Comparison of ENCODE assay signal across 22 cellular contexts in genomic region chr16:70752381-70752780, GRCh38. TPM values are rescaled to one million over a fixed set of nuclear protein-coding genes. Genes with fewer than 3 reads are reported as not detected.
A peak's percentile ranks its signal among the peaks of the same experiment; 100 is the strongest.
DNase-seq lines count a peak whose midpoint lies in the region; ATAC-seq and TF ChIP-seq lines count a peak whose summit lies in the region.
"Had no signal": no experiment of that assay in that cellular context is flagged by ENCODE, and none has a peak within 500 bp of the region (broad histone marks: within the 10 kb centered on the region; RNA-seq: fewer than 3 reads in every experiment).

No MANE protein-coding gene starts in this region.

- H3K9me3 Mint-ChIP-seq in stimulated activated effector memory CD8-positive, alpha-beta T cell treated with anti-CD3 and anti-CD28 coated beads, Interleukin-12 subunit alpha, Interleukin-12 subunit beta, amount 100 ng/mL, for 72 hours: no peaks in the 10 kb centered on the region
- H3K9me3 Mint-ChIP-seq in naive thymus-derived CD4-positive, alpha-beta T cell: no peaks in the 10 kb centered on the region
- H3K9me3 Mint-ChIP-seq: T-cell had no signal

- H3K27me3 Mint-ChIP-seq in naive thymus-derived CD4-positive, alpha-beta T cell: no peaks in the 10 kb centered on the region
- H3K27me3 Mint-ChIP-seq: T-cell had no signal

- intact Hi-C loops in right lobe of liver (cut with DNase I): no loop called here
- intact Hi-C loops in naive thymus-derived CD4-positive, alpha-beta T cell (cut with micrococcal nuclease): no loop called here
- intact Hi-C loops in A673 (cut with micrococcal nuclease; ENCODE audit: unreplicated experiment): loop anchor here (5.0 kb wide), 1 partner anchor 65 kb away; the partner anchor contains the start of gene MTSS2

- H3K27me3 ChIP-seq in HL-60 (ENCODE audit: insufficient read depth, poor library complexity, severe bottlenecking): no peaks in the 10 kb centered on the region
- H3K27me3 ChIP-seq in right lobe of liver: no peaks in the 10 kb centered on the region
- no peaks in the 10 kb centered on the region for H3K27me3 ChIP-seq in naive thymus-derived CD4-positive, alpha-beta T cell (ENCODE audit: control insufficient read depth in 2 of 2, insufficient read depth in 2 of 2, low read length in 2 of 2)
- no peaks in the 10 kb centered on the region for H3K27me3 ChIP-seq in A673 (replicated peaks; ENCODE audit: insufficient read depth, low read depth, low read length, poor library complexity)
- H3K27me3 ChIP-seq: pancreas, tibial artery had no signal

- H3K9me3 ChIP-seq in right lobe of liver: no peaks in the 10 kb centered on the region
- H3K9me3 ChIP-seq in naive thymus-derived CD4-positive, alpha-beta T cell (ENCODE audit: control insufficient read depth in 2 of 3, low read length in 3 of 3): no peaks in the 10 kb centered on the region
- no peaks in the 10 kb centered on the region for H3K9me3 ChIP-seq in A673 (ENCODE audit: low read depth, low read length, poor library complexity, severe bottlenecking)
- H3K9me3 ChIP-seq: pancreas, tibial artery had no signal

- H3K4me1 Mint-ChIP-seq in stimulated activated effector memory CD8-positive, alpha-beta T cell treated with anti-CD3 and anti-CD28 coated beads, Interleukin-12 subunit alpha, Interleukin-12 subunit beta, amount 100 ng/mL, for 72 hours: no peaks in the 10 kb centered on the region
- H3K4me1 Mint-ChIP-seq in naive thymus-derived CD4-positive, alpha-beta T cell: peaks cover 2 to 30% (median 12%) of the 10 kb centered on the region in 7 donors

- WGBS in right lobe of liver (ENCODE audit: insufficient coverage, low coverage, low lambda C conversion rate, missing lambda C conversion rate): 87% methylated on average over 6 of the region's 10 CpGs

- peaks cover 0 to 5% (median 0%) of the 10 kb centered on the region in 4 donors for H3K36me3 ChIP-seq in right lobe of liver
- H3K36me3 ChIP-seq in naive thymus-derived CD4-positive, alpha-beta T cell (ENCODE audit: control insufficient read depth in 2 of 3, insufficient read depth in 3 of 3, low read length in 3 of 3): peaks cover 0 to 66% (median 0%) of the 10 kb centered on the region in 3 experiments
- H3K36me3 ChIP-seq in A673 (ENCODE audit: insufficient read depth, low read length, poor library complexity, severe bottlenecking): no peaks in the 10 kb centered on the region
- H3K36me3 ChIP-seq: pancreas had no signal

- peak overlapping the region; percentile 81 for H3K27ac Mint-ChIP-seq in stimulated activated effector memory CD8-positive, alpha-beta T cell treated with anti-CD3 and anti-CD28 coated beads, Interleukin-12 subunit alpha, Interleukin-12 subunit beta, amount 100 ng/mL, for 72 hours
- peak overlapping the region in 2 of 9 donors; percentile 51 to 73 for H3K27ac Mint-ChIP-seq in naive thymus-derived CD4-positive, alpha-beta T cell
- H3K27ac Mint-ChIP-seq: T-cell had no signal

- TF ChIP-seq CTCF in HL-60 (IDR thresholded peaks at IDR 0.05; ENCODE audit: insufficient read depth, low read length) (no peak), right lobe of liver (IDR thresholded peaks at IDR 0.05) (no peak), A673 (conservative IDR thresholded peaks at IDR 0.05; ENCODE audit: low read depth, low read length) (no peak)

- peaks cover 13% of the 10 kb centered on the region for H3K36me3 Mint-ChIP-seq in stimulated activated effector memory CD8-positive, alpha-beta T cell treated with anti-CD3 and anti-CD28 coated beads, Interleukin-12 subunit alpha, Interleukin-12 subunit beta, amount 100 ng/mL, for 72 hours
- peaks cover 0 to 33% (median 2%) of the 10 kb centered on the region in 5 donors for H3K36me3 Mint-ChIP-seq in naive thymus-derived CD4-positive, alpha-beta T cell

- CTCF ChIA-PET in naive thymus-derived CD4-positive, alpha-beta T cell (lab: Charles Lee): interaction anchor here (1.3 to 2.3 kb wide), 2 partner anchors 18 to 23 kb away, joined by 3 to 9 read pairs; no protein-coding TSS in a partner anchor
- CTCF ChIA-PET in A673 (lab: Charles Lee): no interaction called here

- H3K27ac ChIP-seq in HL-60 (replicated peaks) (peak overlapping the region; percentile 91), angular gyrus (ENCODE audit: low read depth, low read length) (peak overlapping the region; percentile 11), right lobe of liver (peak overlapping the region in 2 of 3 donors; percentile 69 to 84), A673 (ENCODE audit: low read depth, low read length, poor library complexity, severe bottlenecking) (no peak overlapping the region)
- H3K27ac ChIP-seq in naive thymus-derived CD4-positive, alpha-beta T cell (ENCODE audit: low read depth, low read length): no peak overlapping the region
- H3K27ac ChIP-seq: pancreas had no signal

- H3K4me3 ChIP-seq in HL-60 (replicated peaks; ENCODE audit: insufficient read depth, low read length) (no peak overlapping the region), right lobe of liver (no peak overlapping the region), A673 (ENCODE audit: low read depth, low read length, poor library complexity, severe bottlenecking) (no peak overlapping the region)
- H3K4me3 ChIP-seq in naive thymus-derived CD4-positive, alpha-beta T cell (ENCODE audit: low read length): no peak overlapping the region
- H3K4me3 ChIP-seq: pancreas, tibial artery had no signal

- TF ChIP-seq POLR2A in right lobe of liver (IDR thresholded peaks at IDR 0.05): no peak

- H3K4me1 ChIP-seq in right lobe of liver: peaks cover 0 to 66% (median 41%) of the 10 kb centered on the region in 4 donors
- H3K4me1 ChIP-seq in naive thymus-derived CD4-positive, alpha-beta T cell (ENCODE audit: control insufficient read depth in 2 of 2, insufficient read depth in 2 of 2, low read length in 2 of 2): peaks cover 0 to 1% of the 10 kb centered on the region in 2 donors
- H3K4me1 ChIP-seq in A673 (ENCODE audit: insufficient read depth, low read length, poor library complexity, severe bottlenecking): peaks cover 33% of the 10 kb centered on the region

- ATAC-seq in right lobe of liver (no peak), GM18868 (IDR thresholded peaks at IDR 0.05; ENCODE audit: unreplicated experiment) (no peak)
- no peak for ATAC-seq in stimulated activated effector memory CD8-positive, alpha-beta T cell treated with anti-CD3 and anti-CD28 coated beads, Interleukin-12 subunit alpha, Interleukin-12 subunit beta, amount 100 ng/mL, for 72 hours
- no peak for ATAC-seq in naive thymus-derived CD4-positive, alpha-beta T cell
- ATAC-seq: pancreas, sciatic nerve, T-cell had no signal

- BruUV-seq in A673 (replicated peaks; lab: Mats Ljungman, UMichigan): no TSS peak

- no peak for DNase-seq in HL-60 (ENCODE audit: low read depth in 1 of 2, low spot score in 1 of 2)
- DNase-seq in right lobe of liver: no peak
- DNase-seq in stimulated activated effector memory CD8-positive, alpha-beta T cell treated with anti-CD3 and anti-CD28 coated beads, Interleukin-12 subunit alpha, Interleukin-12 subunit beta, amount 100 ng/mL, for 72 hours (ENCODE audit: low spot score in 2 of 2): no peak
- DNase-seq in naive thymus-derived CD4-positive, alpha-beta T cell: no peak
- DNase-seq in NCI-H146 (lab: John Stamatoyannopoulos, UW): no peak
- DNase-seq in A673 (ENCODE audit: low spot score): no peak
- DNase-seq: activated CD4-positive, alpha-beta T cell treated with anti-CD3 and anti-CD28 coated beads, Interleukin-2, amount 50 U/mL, for 1 hour; amygdala; central memory CD4-positive, alpha-beta T cell; EL; Karpas-422; mammary epithelial cell; NCI-H2029; NCI-H226; NCI-H774; stimulated activated naive CD4-positive, alpha-beta T cell; T-cell; tibial artery had no signal

- H3K4me3 Mint-ChIP-seq in stimulated activated effector memory CD8-positive, alpha-beta T cell treated with anti-CD3 and anti-CD28 coated beads, Interleukin-12 subunit alpha, Interleukin-12 subunit beta, amount 100 ng/mL, for 72 hours: no peak overlapping the region
- H3K4me3 Mint-ChIP-seq in naive thymus-derived CD4-positive, alpha-beta T cell: no peak overlapping the region
- H3K4me3 Mint-ChIP-seq: T-cell had no signal

- POLR2A ChIA-PET in naive thymus-derived CD4-positive, alpha-beta T cell (lab: Charles Lee): interaction anchor here (5.9 kb wide), 1 partner anchor 14 kb away, joined by 59 read pairs; no protein-coding TSS in a partner anchor
- POLR2A ChIA-PET in A673 (lab: Charles Lee; ENCODE audit: low non-redundant PET): no interaction called here

RNA-seq across cellular contexts. Expression of gene VAC14, which starts 48.6 kb away (rescaled TPM):
- 10 to 100 TPM; 14.3 to 40.2 (median 23.4) TPM for total RNA-seq in right lobe of liver
- 10 to 100 TPM; 36.7 to 47.1 (median 45.9) TPM for total RNA-seq in naive thymus-derived CD4-positive, alpha-beta T cell
- 10 to 100 TPM; 29.2 to 61.2 TPM for polyA plus RNA-seq in naive thymus-derived CD4-positive, alpha-beta T cell
- 46.6 and 47.2 TPM in 2 replicates for total RNA-seq in A673 (2021)

Comparison
In these comparisons a context has a peak if more than half of its experiments do, and no peak if none do; other contexts are left out.
1. H3K27ac ChIP-seq: peak in HL-60 (single experiment), angular gyrus (single experiment) and right lobe of liver (2 of 3); none in naive thymus-derived CD4-positive, alpha-beta T cell (single experiment) and A673 (single experiment).